Comparison of ENCODE assay signal across 1 cellular context in genomic region chr5:44565360-44565759, GRCh38.
TF ChIP-seq lines count a peak whose summit lies in the region.

No MANE protein-coding gene starts in this region.

TF ChIP-seq in GM23338, 12 proteins besides CTCF, POLR2A, EP300 and RAD21 (continued from another document):
- TF ChIP-seq JUNB (IDR thresholded peaks at IDR 0.05; ENCODE audit: unreplicated experiment) (no peak), ZNF462 (CRISPR knock-in tag; IDR thresholded peaks at IDR 0.05) (no peak), ZNF114 (CRISPR knock-in tag; IDR thresholded peaks at IDR 0.05) (no peak), NANOG (IDR thresholded peaks at IDR 0.05; ENCODE audit: borderline replicate concordance) (no peak), STAT1 (IDR thresholded peaks at IDR 0.05; ENCODE audit: unreplicated experiment) (no peak), ZNF331 (CRISPR knock-in tag; IDR thresholded peaks at IDR 0.05; ENCODE audit: low read depth) (no peak), EZH2phosphoT487 (IDR thresholded peaks at IDR 0.05; ENCODE audit: unreplicated experiment) (no peak)
